ENCODE assay signal across 21 cellular contexts in the genomic region with DNA sequence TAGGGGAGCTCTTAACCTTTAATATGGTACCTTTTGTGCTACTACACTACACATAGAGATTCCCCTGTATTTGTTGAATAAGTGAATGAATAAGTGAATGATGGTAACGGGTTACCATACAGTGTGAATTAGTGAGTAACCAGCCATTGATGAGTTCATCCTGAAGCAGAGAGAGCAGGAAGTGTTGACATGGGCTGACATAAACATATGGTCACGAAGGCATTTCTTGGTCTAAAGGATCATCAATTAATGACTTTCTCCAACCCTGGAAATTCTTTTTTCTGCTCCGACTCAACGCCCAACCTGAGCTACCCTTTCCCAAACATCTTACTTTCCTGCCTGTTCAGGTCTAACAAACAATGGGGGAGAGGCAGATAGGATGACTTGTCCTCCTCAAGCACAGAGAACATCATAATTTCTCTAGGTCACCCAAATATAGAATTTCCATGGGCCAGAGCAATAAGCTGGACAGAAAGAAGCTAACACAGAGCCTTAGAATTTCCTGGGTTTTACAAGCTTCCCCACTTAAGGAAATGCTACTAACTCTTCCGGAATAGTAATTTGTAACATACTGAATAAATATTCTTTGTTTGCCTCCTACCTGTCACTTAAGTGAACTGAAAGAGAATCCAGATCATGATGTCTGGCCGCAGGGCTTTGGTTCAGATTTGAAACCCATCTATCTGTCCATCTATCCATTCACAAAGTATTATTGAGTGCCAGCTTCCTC.
"Had no signal": no experiment of that assay in that cellular context is flagged by ENCODE, and none has a peak within 500 bp of the region (broad histone marks: within the 10 kb centered on the region; RNA-seq: fewer than 3 reads in every experiment).

No MANE protein-coding gene starts in this region.

- H3K4me3 ChIP-seq: gastrocnemius medialis, heart right ventricle, left ventricle myocardium inferior, lower lobe of right lung, pancreas, psoas muscle, spleen, stomach, thoracic aorta, transverse colon had no signal

- H3K9me3 Mint-ChIP-seq: memory B cell had no signal

- DNase-seq: effector memory CD4-positive, alpha-beta T cell; gastrocnemius medialis; heart right ventricle; hypothalamus; left cardiac atrium; left ventricle myocardium inferior; lower lobe of right lung; naive B cell; occipital lobe; pancreas; psoas muscle; spleen; stimulated activated CD4-positive, alpha-beta T cell treated with anti-CD3 and anti-CD28 coated beads, Interleukin-15, amount 100 ng/mL, for 24 hours; stimulated activated CD4-positive, alpha-beta T cell treated with anti-CD3 and anti-CD28 coated beads, Interleukin-1b, Interleukin-23, amount 100 ng/mL, for 48 hours; stimulated activated naive CD4-positive, alpha-beta T cell; stomach; substantia nigra; transverse colon had no signal

- H3K36me3 Mint-ChIP-seq: memory B cell, naive B cell had no signal

- H3K4me1 ChIP-seq: lower lobe of right lung, pancreas, psoas muscle, spleen, transverse colon had no signal

- H3K36me3 ChIP-seq: gastrocnemius medialis, heart right ventricle, left ventricle myocardium inferior, lower lobe of right lung, pancreas, spleen, stomach, thoracic aorta, transverse colon had no signal

- H3K4me3 Mint-ChIP-seq: memory B cell, nephron had no signal

- H3K27ac Mint-ChIP-seq: memory B cell, naive B cell, nephron had no signal

- H3K9me3 ChIP-seq: gastrocnemius medialis, heart right ventricle, left ventricle myocardium inferior, lower lobe of right lung, pancreas, psoas muscle, spleen, stomach, thoracic aorta, transverse colon had no signal

- H3K4me1 Mint-ChIP-seq: memory B cell, naive B cell had no signal

- H3K27me3 ChIP-seq: gastrocnemius medialis, heart right ventricle, pancreas, stomach, transverse colon had no signal

- H3K27me3 Mint-ChIP-seq: memory B cell, naive B cell had no signal

- H3K27ac ChIP-seq: gastrocnemius medialis, heart right ventricle, left ventricle myocardium inferior, lower lobe of right lung, pancreas, psoas muscle, spleen, stomach, thoracic aorta, transverse colon had no signal
